In the genomic region with DNA sequence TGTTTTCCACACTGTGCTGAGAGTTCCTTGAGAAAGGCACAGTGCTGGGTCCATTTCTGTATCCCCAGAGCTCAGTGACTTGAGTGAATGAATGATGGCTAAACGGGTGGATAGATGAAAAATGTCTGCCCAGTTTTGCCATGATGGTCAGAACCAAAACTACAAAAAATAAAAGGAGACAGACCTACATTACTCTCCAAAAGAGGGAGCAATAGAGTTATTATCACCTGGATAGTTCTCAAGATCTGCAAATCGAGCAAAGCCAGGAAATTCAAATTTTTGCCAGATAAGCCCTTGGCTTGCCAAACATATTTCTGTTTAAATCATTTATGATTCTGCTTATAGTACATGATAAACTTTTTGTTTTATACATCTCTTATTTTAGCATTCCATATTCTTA, we compare ENCODE assay signal across 13 cellular contexts.
A peak's percentile ranks its signal among the peaks of the same experiment; 100 is the strongest.
DNase-seq lines count a peak whose midpoint lies in the region; ATAC-seq and TF ChIP-seq lines count a peak whose summit lies in the region.
"Had no signal": no experiment of that assay in that cellular context is flagged by ENCODE, and none has a peak within 500 bp of the region (broad histone marks: within the 10 kb centered on the region; RNA-seq: fewer than 3 reads in every experiment).

No MANE protein-coding gene starts in this region.

- no peak overlapping the region for H3K4me3 Mint-ChIP-seq in activated T-cell treated with anti-CD3 and anti-CD28 coated beads, Interleukin-2, amount 50 U/mL, for 24 hours
- H3K4me3 Mint-ChIP-seq: activated CD4-positive, alpha-beta memory T cell treated with anti-CD3 and anti-CD28 coated beads, Interleukin-2, amount 10 ng/mL, durations not matched to agents 7 days and 5 days; naive thymus-derived CD4-positive, alpha-beta T cell had no signal

- no peaks in the 10 kb centered on the region for H4K20me1 ChIP-seq in osteoblast (ENCODE audit: insufficient read depth, low read length)

- H3K9me3 ChIP-seq in osteoblast (ENCODE audit: low read depth, low read length), result no peaks in the 10 kb centered on the region
- H3K9me3 ChIP-seq: suprapubic skin had no signal

- no peaks in the 10 kb centered on the region for H3K27me3 ChIP-seq in osteoblast (ENCODE audit: insufficient read depth, low read length)
- H3K27me3 ChIP-seq: suprapubic skin had no signal

- ATAC-seq in GM19455 (IDR thresholded peaks at IDR 0.05; ENCODE audit: unreplicated experiment), result no peak
- no peak for ATAC-seq in GM19324 (IDR thresholded peaks at IDR 0.05; ENCODE audit: low FRiP score, unreplicated experiment)
- ATAC-seq: activated naive CD4-positive, alpha-beta T cell treated with anti-CD3 and anti-CD28 coated beads, Interleukin-2, amount 50 U/mL, for 72 hours; naive thymus-derived CD4-positive, alpha-beta T cell had no signal

- TF ChIP-seq CTCF in osteoblast (IDR thresholded peaks at IDR 0.05; ENCODE audit: extremely low read depth, low read depth, low read length), result peak; percentile 30

- H3K27ac Mint-ChIP-seq in activated T-cell treated with anti-CD3 and anti-CD28 coated beads, Interleukin-2, amount 50 U/mL, for 24 hours, result no peak overlapping the region
- H3K27ac Mint-ChIP-seq: activated CD4-positive, alpha-beta memory T cell treated with anti-CD3 and anti-CD28 coated beads, Interleukin-2, amount 10 ng/mL, durations not matched to agents 7 days and 5 days; activated naive CD4-positive, alpha-beta T cell treated with anti-CD3 and anti-CD28 coated beads, Interleukin-2, amount 50 U/mL, for 72 hours; naive thymus-derived CD4-positive, alpha-beta T cell had no signal

- H3K36me3 ChIP-seq in osteoblast (ENCODE audit: insufficient read depth, low read length), result no peaks in the 10 kb centered on the region
- H3K36me3 ChIP-seq: suprapubic skin had no signal

- DNase-seq in EH (ENCODE audit: low read depth) (peak; percentile 4), NAMALWA (ENCODE audit: low spot score) (peak; percentile 3), dermis blood vessel endothelial cell (peak; percentile 16), osteoblast (ENCODE audit: insufficient read length, low spot score, missing footprints) (peak; percentile 72), NCI-H187 treated with DMSO at 0.1 percent for 48 hours (lab: John Stamatoyannopoulos, UW) (no peak)
- no peak for DNase-seq in activated T-cell treated with anti-CD3 and anti-CD28 coated beads, Interleukin-2, amount 50 U/mL, for 24 hours
- DNase-seq: activated CD4-positive, alpha-beta memory T cell treated with anti-CD3 and anti-CD28 coated beads, Interleukin-2, amount 10 ng/mL, durations not matched to agents 7 days and 5 days; naive thymus-derived CD4-positive, alpha-beta T cell; stimulated activated CD4-positive, alpha-beta T cell treated with anti-CD3 and anti-CD28 coated beads, Interleukin-1b, Interleukin-23, amount 100 ng/mL, for 48 hours had no signal

- H3K4me2 ChIP-seq in osteoblast (ENCODE audit: insufficient read depth, low read length), result no peak overlapping the region

- H3K9me3 Mint-ChIP-seq in activated T-cell treated with anti-CD3 and anti-CD28 coated beads, Interleukin-2, amount 50 U/mL, for 24 hours, result peaks cover 6% of the 10 kb centered on the region

- H3K27ac ChIP-seq in osteoblast (ENCODE audit: low read depth, low read length), result no peak overlapping the region
- H3K27ac ChIP-seq: suprapubic skin had no signal

- no peak overlapping the region for H3K4me3 ChIP-seq in osteoblast (ENCODE audit: insufficient read depth, low read length)
- H3K4me3 ChIP-seq: suprapubic skin had no signal

- no peak overlapping the region for H2AFZ ChIP-seq in osteoblast (ENCODE audit: low read length)

- H3K4me1 ChIP-seq in osteoblast (ENCODE audit: insufficient read depth, low read length), result no peaks in the 10 kb centered on the region
- H3K4me1 ChIP-seq: suprapubic skin had no signal

- H3K36me3 Mint-ChIP-seq in activated T-cell treated with anti-CD3 and anti-CD28 coated beads, Interleukin-2, amount 50 U/mL, for 24 hours (ENCODE audit: low read depth), result no peaks in the 10 kb centered on the region
- H3K36me3 Mint-ChIP-seq: activated naive CD4-positive, alpha-beta T cell treated with anti-CD3 and anti-CD28 coated beads, Interleukin-2, amount 50 U/mL, for 72 hours; naive thymus-derived CD4-positive, alpha-beta T cell had no signal

- no peaks in the 10 kb centered on the region for H3K79me2 ChIP-seq in osteoblast (ENCODE audit: insufficient read depth, low read length)

- no peaks in the 10 kb centered on the region for H3K4me1 Mint-ChIP-seq in activated T-cell treated with anti-CD3 and anti-CD28 coated beads, Interleukin-2, amount 50 U/mL, for 24 hours (ENCODE audit: low read depth)
- H3K4me1 Mint-ChIP-seq: activated CD4-positive, alpha-beta memory T cell treated with anti-CD3 and anti-CD28 coated beads, Interleukin-2, amount 10 ng/mL, durations not matched to agents 7 days and 5 days; naive thymus-derived CD4-positive, alpha-beta T cell had no signal

- no peaks in the 10 kb centered on the region for H3K27me3 Mint-ChIP-seq in activated T-cell treated with anti-CD3 and anti-CD28 coated beads, Interleukin-2, amount 50 U/mL, for 24 hours
- H3K27me3 Mint-ChIP-seq: activated CD4-positive, alpha-beta memory T cell treated with anti-CD3 and anti-CD28 coated beads, Interleukin-2, amount 10 ng/mL, durations not matched to agents 7 days and 5 days; naive thymus-derived CD4-positive, alpha-beta T cell had no signal

Comparison
In these comparisons a context has a peak if more than half of its experiments do, and no peak if none do; other contexts are left out.
1. DNase-seq: peak in EH (single experiment), NAMALWA (single experiment), dermis blood vessel endothelial cell (single experiment) and osteoblast (single experiment); none in NCI-H187 treated with DMSO at 0.1 percent for 48 hours (single experiment) and activated T-cell treated with anti-CD3 and anti-CD28 coated beads, Interleukin-2, amount 50 U/mL, for 24 hours (single experiment).